Comparison of ENCODE assay signal across 26 cellular contexts in the genomic region with DNA sequence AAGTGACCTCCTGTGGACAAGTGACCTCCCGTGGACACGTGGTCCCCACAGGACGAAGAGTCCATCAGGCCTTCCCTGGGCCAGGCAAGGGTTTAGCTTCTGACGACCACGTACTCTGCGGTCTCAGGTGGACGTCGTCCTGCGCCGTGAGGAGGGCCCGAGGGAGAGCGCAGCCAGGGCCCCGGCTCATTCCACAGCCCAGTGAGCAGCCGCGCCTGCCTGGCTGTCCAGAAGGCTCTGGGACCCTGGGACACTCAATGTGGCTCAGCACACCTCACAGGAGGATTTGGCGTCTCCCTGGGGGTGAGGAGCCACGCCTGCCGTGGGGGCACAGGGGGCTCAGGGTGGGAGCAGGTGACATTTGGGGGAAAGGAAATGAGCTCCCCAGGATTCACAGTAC.
"Had no signal": no experiment of that assay in that cellular context is flagged by ENCODE, and none has a peak within 500 bp of the region (broad histone marks: within the 10 kb centered on the region; RNA-seq: fewer than 3 reads in every experiment).

No MANE protein-coding gene starts in this region.

- H3K4me3 ChIP-seq: neural progenitor cell, pancreas, prostate gland, right atrium auricular region, right lobe of liver, sigmoid colon, stomach, thoracic aorta, thyroid gland, tibial nerve, vagina had no signal

- H3K9ac ChIP-seq: neural progenitor cell had no signal

- H3K4me2 ChIP-seq: neural progenitor cell had no signal

- H3K4me1 ChIP-seq: neural progenitor cell, pancreas, prostate gland, right lobe of liver, sigmoid colon had no signal

- H3K27me3 ChIP-seq: neural progenitor cell, pancreas, right atrium auricular region, right lobe of liver, thyroid gland, tibial nerve, upper lobe of left lung, vagina had no signal

- ATAC-seq: natural killer cell; pancreas; right lobe of liver; stimulated activated effector memory CD8-positive, alpha-beta T cell treated with anti-CD3 and anti-CD28 coated beads, Interleukin-12 subunit alpha, Interleukin-12 subunit beta, amount 100 ng/mL, for 72 hours; stimulated activated naive B cell treated with anti-CD40 and anti-IgM and Interleukin-4, amounts not matched to agents 10 μg/mL and 1 μg/mL and 100 μg/mL, for 72 hours had no signal

- FAIRE-seq: pancreas, small intestine, urothelium cell line had no signal

- H3K27ac ChIP-seq: neural progenitor cell, neutrophil, pancreas, prostate gland, right atrium auricular region, right lobe of liver, sigmoid colon, stomach, thoracic aorta, thyroid gland, tibial nerve, upper lobe of left lung, vagina had no signal

- H3K36me3 ChIP-seq: neural progenitor cell, neutrophil, pancreas, prostate gland, right atrium auricular region, right lobe of liver, sigmoid colon, stomach, thoracic aorta, thyroid gland, tibial nerve, upper lobe of left lung, vagina had no signal

- DNase-seq: natural killer cell; nucleus accumbens; retina; sigmoid colon; small intestine; stimulated activated CD4-positive, alpha-beta T cell treated with anti-CD3 and anti-CD28 coated beads, Interleukin-15, amount 100 ng/mL, for 24 hours; stimulated activated CD4-positive, alpha-beta T cell treated with anti-CD3 and anti-CD28 coated beads, Interleukin-2, amount 100 ng/mL, for 24 hours; stimulated activated CD4-positive, alpha-beta T cell treated with anti-CD3 and anti-CD28 coated beads, Interleukin-2, amount 100 ng/mL, for 48 hours; stimulated activated CD4-positive, alpha-beta T cell treated with anti-CD3 and anti-CD28 coated beads, Interleukin-4, amount 100 ng/mL, for 24 hours; stimulated activated naive B cell treated with anti-CD40 and anti-IgM and Interleukin-4, amounts not matched to agents 10 μg/mL and 1 μg/mL and 100 μg/mL, for 72 hours; stimulated activated naive CD4-positive, alpha-beta T cell treated with Interleukin-2 at 50 U/mL for 16 hours; stomach; thyroid gland; trophoblast cell had no signal

- H3K9me3 ChIP-seq: neutrophil, pancreas, prostate gland, right atrium auricular region, right lobe of liver, sigmoid colon, stomach, thoracic aorta, thyroid gland, tibial nerve, upper lobe of left lung, vagina had no signal

- H2AFZ ChIP-seq: neural progenitor cell had no signal
